10 cellular contexts compared by ENCODE assay signal in genomic region chr12:65878540-65878939, GRCh38. TPM values are rescaled to one million over a fixed set of nuclear protein-coding genes. Genes with fewer than 3 reads are reported as not detected.
DNase-seq lines count a peak whose midpoint lies in the region; ATAC-seq and TF ChIP-seq lines count a peak whose summit lies in the region.
"Had no signal": no experiment of that assay in that cellular context is flagged by ENCODE, and none has a peak within 500 bp of the region (broad histone marks: within the 10 kb centered on the region; RNA-seq: fewer than 3 reads in every experiment).

No MANE protein-coding gene starts in this region.

- in situ Hi-C loops in brain microvascular endothelial cell (cut with HindIII; ENCODE audit: low pct_ligation_motif_present, low sequenced_read_pairs), result no loop called here

- POLR2A ChIA-PET in AG04449 (lab: Yijun Ruan, JAX) (interaction anchor here (0.9 kb wide), 1 partner anchor 8 kb away, joined by 3 read pairs; no protein-coding TSS in a partner anchor), RWPE1 (lab: Yijun Ruan, JAX; ENCODE audit: low non-redundant PET) (no interaction called here)

- H3K27ac ChIP-seq in brain microvascular endothelial cell (no peak overlapping the region), right lobe of liver (no peak overlapping the region), RWPE1 (no peak overlapping the region)

- H3K4me1 ChIP-seq in right lobe of liver, result no peaks in the 10 kb centered on the region

- ATAC-seq in right lobe of liver (peak in 3 of 4 donors; percentile 24 to 32 (median 25)), GM18511 (IDR thresholded peaks at IDR 0.05; ENCODE audit: unreplicated experiment) (no peak)

- intact Hi-C loops in right lobe of liver (cut with DNase I), result no loop called here

- H3K4me3 ChIP-seq in AG04449 (ENCODE audit: low read depth, low read length) (no peak overlapping the region), HFF-Myc (replicated peaks; ENCODE audit: low read depth, low read length) (no peak overlapping the region), brain microvascular endothelial cell (ENCODE audit: low read depth, low read length) (no peak overlapping the region), right lobe of liver (no peak overlapping the region)

- H3K36me3 ChIP-seq in brain microvascular endothelial cell (replicated peaks), result peaks cover 28% of the 10 kb centered on the region
- H3K36me3 ChIP-seq in right lobe of liver, result no peaks in the 10 kb centered on the region

- DNase-seq in AG04449 (ENCODE audit: low read depth, low spot score), result no peak
- no peak for DNase-seq in HFF-Myc (ENCODE audit: extremely low read depth, low read depth)
- no peak for DNase-seq in brain microvascular endothelial cell
- no peak for DNase-seq in right lobe of liver
- no peak for DNase-seq in NCI-H446 (lab: John Stamatoyannopoulos, UW)
- DNase-seq in RWPE1 (ENCODE audit: low spot score), result no peak
- no peak for DNase-seq in T1000 (lab: John Stamatoyannopoulos, UW)
- DNase-seq: NCI-H510A treated with DMSO at 0.1 percent for 48 hours, T-helper 9 cell had no signal

- CTCF ChIA-PET in AG04449 (lab: Yijun Ruan, JAX), result interaction anchor here (0.6 to 2.0 kb wide), 14 partner anchors 8 to 572 kb away, joined by 3 to 11 read pairs (median 3); no protein-coding TSS in a partner anchor
- CTCF ChIA-PET in RWPE1 (lab: Yijun Ruan, JAX), result interaction anchor here (0.7 to 1.0 kb wide), 4 partner anchors 76 to 567 kb away, joined by 3 to 4 read pairs (median 3); no protein-coding TSS in a partner anchor

- TF ChIP-seq CTCF in AG04449 (IDR thresholded peaks at IDR 0.05; ENCODE audit: insufficient read depth, low read length, missing control alignments) (peak; percentile 35), HFF-Myc (IDR thresholded peaks at IDR 0.05; ENCODE audit: low read depth, low read length, missing control alignments) (peak; percentile 17), brain microvascular endothelial cell (IDR thresholded peaks at IDR 0.05; ENCODE audit: low read depth, low read length, missing control alignments) (peak; percentile 29), right lobe of liver (IDR thresholded peaks at IDR 0.05) (peak in 2 of 4 donors; percentile 14 to 32), RWPE1 (conservative IDR thresholded peaks at IDR 0.05; ENCODE audit: low read depth) (no peak)

- 44% methylated on average over 2 of the region's 2 CpGs for WGBS in right lobe of liver (ENCODE audit: insufficient coverage, low coverage, low lambda C conversion rate, missing lambda C conversion rate)

- H3K27me3 ChIP-seq in brain microvascular endothelial cell (replicated peaks), result no peaks in the 10 kb centered on the region
- H3K27me3 ChIP-seq in right lobe of liver, result no peaks in the 10 kb centered on the region

- no peaks in the 10 kb centered on the region for H3K9me3 ChIP-seq in right lobe of liver

- TF ChIP-seq POLR2A in right lobe of liver (IDR thresholded peaks at IDR 0.05), result no peak

RNA-seq across cellular contexts. Expression of gene HMGA2, which starts 54.3 kb away (rescaled TPM):
- total RNA-seq in right lobe of liver, result under 1 TPM in 1 of 6 experiments, not detected in 5; 0.04 TPM
